Comparison of ENCODE assay signal across 20 cellular contexts in the genomic region with DNA sequence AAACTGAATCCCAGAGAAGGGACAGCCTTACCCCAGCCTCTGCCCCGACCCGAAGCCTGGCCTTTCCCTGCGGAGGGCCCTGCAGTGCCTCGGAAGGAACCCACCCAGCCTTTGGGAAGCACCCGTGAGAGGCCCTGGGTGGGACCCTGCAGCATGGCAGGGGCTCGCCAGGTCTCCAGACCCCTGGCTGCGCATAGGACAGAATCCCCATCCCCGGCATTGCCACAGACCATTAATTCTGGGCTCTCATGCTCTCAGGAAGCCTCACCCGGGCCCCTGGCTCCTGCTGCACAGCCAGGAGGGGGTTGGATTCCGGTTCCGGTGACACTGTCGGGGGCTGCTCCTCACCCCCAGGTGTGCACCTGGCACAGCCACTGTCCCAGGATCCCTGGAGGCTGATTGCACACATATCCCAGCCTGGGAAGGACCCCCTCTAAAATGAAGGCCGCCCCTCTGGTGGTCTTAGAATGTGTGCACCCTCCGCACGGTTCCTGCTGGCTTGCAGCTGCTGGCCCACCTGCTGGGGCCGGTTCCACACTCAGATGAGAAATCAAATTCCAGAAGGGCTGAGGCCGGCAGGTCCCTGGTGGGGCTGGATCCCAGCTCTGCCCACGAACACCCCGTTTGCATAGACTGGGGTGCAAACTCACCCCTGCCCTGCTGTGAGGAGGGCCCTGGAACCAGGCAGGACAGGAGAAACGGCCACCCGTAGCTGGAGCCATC. TPM values are rescaled to one million over a fixed set of nuclear protein-coding genes. Genes with fewer than 3 reads are reported as not detected.
DNase-seq lines count a peak whose midpoint lies in the region; TF ChIP-seq lines count a peak whose summit lies in the region.
"Had no signal": no experiment of that assay in that cellular context is flagged by ENCODE, and none has a peak within 500 bp of the region (broad histone marks: within the 10 kb centered on the region; RNA-seq: fewer than 3 reads in every experiment).

No MANE protein-coding gene starts in this region.

- CTCF ChIA-PET in CD8-positive, alpha-beta memory T cell (lab: Charles Lee): interaction anchor here (0.6 kb wide), 1 partner anchor 58 kb away, joined by 3 read pairs; no protein-coding TSS in a partner anchor

- in situ Hi-C loops in GM23248 (cut with MboI): no loop called here

- no peak for DNase-seq in CD8-positive, alpha-beta memory T cell
- DNase-seq in NCI-H69 (lab: John Stamatoyannopoulos, UW) (peak; percentile 22), NCI-H2227 treated with DMSO at 0.1 percent for 48 hours (lab: John Stamatoyannopoulos, UW) (no peak), GM23248 (no peak), smooth muscle cell (lab: John Stamatoyannopoulos, UW; ENCODE audit: unreplicated experiment) (no peak), chondrocyte (ENCODE audit: low spot score) (no peak)
- DNase-seq: activated CD4-positive, alpha-beta T cell treated with anti-CD3 and anti-CD28 coated beads, Interleukin-2, amount 10 ng/mL, durations not matched to agents 7 days and 5 days; activated T-cell treated with anti-CD3 and anti-CD28 coated beads, Interleukin-2, amount 50 U/mL, for 48 hours; amygdala; foreskin melanocyte; MV-4-11; NCI-H446; stimulated activated CD4-positive, alpha-beta T cell treated with anti-CD3 and anti-CD28 coated beads, Interleukin-2, amount 100 ng/mL, for 24 hours; T-helper 2 cell had no signal

- no peaks in the 10 kb centered on the region for H3K36me3 Mint-ChIP-seq in CD8-positive, alpha-beta memory T cell
- H3K36me3 Mint-ChIP-seq in chondrocyte (ENCODE audit: low read depth): no peaks in the 10 kb centered on the region

- H3K27me3 ChIP-seq in CD8-positive, alpha-beta memory T cell (ENCODE audit: insufficient read depth, low read length, poor library complexity, severe bottlenecking): peaks cover 11% of the 10 kb centered on the region
- H3K27me3 ChIP-seq in esophagus (ENCODE audit: control insufficient read depth in 1 of 2, insufficient read depth in 2 of 2, low read length in 2 of 2) (peaks cover 0 to 10% of the 10 kb centered on the region in 2 donors), rectal smooth muscle tissue (ENCODE audit: control insufficient read depth, insufficient read depth, low read length) (peaks cover 23% of the 10 kb centered on the region), GM23248 (replicated peaks; ENCODE audit: insufficient read depth) (no peaks in the 10 kb centered on the region), smooth muscle cell (ENCODE audit: low read depth) (no peaks in the 10 kb centered on the region)

- peaks cover 7 to 23% of the 10 kb centered on the region in 2 donors for H3K27me3 Mint-ChIP-seq in CD8-positive, alpha-beta memory T cell
- H3K27me3 Mint-ChIP-seq in chondrocyte (ENCODE audit: low read depth): no peaks in the 10 kb centered on the region
- H3K27me3 Mint-ChIP-seq: progenitor cell of endocrine pancreas had no signal

- 57 to 58% methylated on average over 21 of the region's 21 CpGs for WGBS in esophagus, 2 donors
- 77 to 80% methylated on average over 18 to 20 of the region's 21 CpGs for WGBS in GM23248 (ENCODE audit: low coverage in 1 of 2, low lambda C conversion rate in 2 of 2, missing lambda C conversion rate in 2 of 2), 2 experiments
- 89% methylated on average over 20 of the region's 21 CpGs for WGBS in smooth muscle cell (ENCODE audit: low lambda C conversion rate)

- H3K27ac Mint-ChIP-seq in CD8-positive, alpha-beta memory T cell: no peak overlapping the region
- H3K27ac Mint-ChIP-seq in chondrocyte (ENCODE audit: unreplicated experiment): no peak overlapping the region
- H3K27ac Mint-ChIP-seq: activated CD4-positive, alpha-beta T cell treated with anti-CD3 and anti-CD28 coated beads, Interleukin-2, amount 10 ng/mL, durations not matched to agents 7 days and 5 days; progenitor cell of endocrine pancreas had no signal

- H3K9me2 ChIP-seq in GM23248 (ENCODE audit: insufficient read depth): no peaks in the 10 kb centered on the region

- H3K36me3 ChIP-seq in CD8-positive, alpha-beta memory T cell (ENCODE audit: insufficient read depth, low read length): no peaks in the 10 kb centered on the region
- H3K36me3 ChIP-seq in esophagus (ENCODE audit: control insufficient read depth in 2 of 2, insufficient read depth in 2 of 2, low read length in 1 of 2) (no peaks in the 10 kb centered on the region), rectal smooth muscle tissue (ENCODE audit: control insufficient read depth, insufficient read depth, low read length) (no peaks in the 10 kb centered on the region), GM23248 (ENCODE audit: low read depth) (no peaks in the 10 kb centered on the region), smooth muscle cell (ENCODE audit: low read depth) (no peaks in the 10 kb centered on the region)

- H3K4me3 Mint-ChIP-seq in CD8-positive, alpha-beta memory T cell: no peak overlapping the region
- no peak overlapping the region for H3K4me3 Mint-ChIP-seq in chondrocyte (ENCODE audit: unreplicated experiment)

- POLR2A ChIA-PET in CD8-positive, alpha-beta memory T cell (lab: Charles Lee): no interaction called here

- H3K4me1 Mint-ChIP-seq in CD8-positive, alpha-beta memory T cell: peaks cover 0 to 13% (median 6%) of the 10 kb centered on the region in 3 donors
- peaks cover 7% of the 10 kb centered on the region for H3K4me1 Mint-ChIP-seq in chondrocyte (ENCODE audit: low read depth)

- H3K27ac ChIP-seq in CD8-positive, alpha-beta memory T cell (ENCODE audit: low read depth, low read length): peak overlapping the region; percentile 16
- peak overlapping the region in 1 of 2 donors; percentile 10 for H3K27ac ChIP-seq in esophagus (ENCODE audit: low read depth in 2 of 2, low read length in 1 of 2)
- no peak overlapping the region for H3K27ac ChIP-seq in rectal smooth muscle tissue (ENCODE audit: low read depth, low read length)
- no peak overlapping the region for H3K27ac ChIP-seq in GM23248
- H3K27ac ChIP-seq in smooth muscle cell (ENCODE audit: low read depth): no peak overlapping the region
- H3K27ac ChIP-seq: C4-2B had no signal

- H4K20me1 ChIP-seq in GM23248 (ENCODE audit: insufficient read depth) (no peaks in the 10 kb centered on the region), smooth muscle cell (ENCODE audit: low read depth) (no peaks in the 10 kb centered on the region)

- no peak overlapping the region for H3K4me2 ChIP-seq in GM23248 (ENCODE audit: unreplicated experiment)
- no peak overlapping the region for H3K4me2 ChIP-seq in smooth muscle cell

- H3K9ac ChIP-seq in rectal smooth muscle tissue (ENCODE audit: low read length) (no peak overlapping the region), GM23248 (no peak overlapping the region), smooth muscle cell (ENCODE audit: low read depth) (no peak overlapping the region)

- H3K9me3 ChIP-seq in CD8-positive, alpha-beta memory T cell (ENCODE audit: low read length): no peaks in the 10 kb centered on the region
- H3K9me3 ChIP-seq in esophagus (ENCODE audit: control insufficient read depth in 2 of 2, insufficient read depth in 1 of 2, low read depth in 1 of 2, low read length in 1 of 2): no peaks in the 10 kb centered on the region
- no peaks in the 10 kb centered on the region for H3K9me3 ChIP-seq in GM23248 (ENCODE audit: low read depth)
- H3K9me3 ChIP-seq in smooth muscle cell (replicated peaks; ENCODE audit: low read depth): no peaks in the 10 kb centered on the region

- no peak for TF ChIP-seq CTCF in smooth muscle cell (IDR thresholded peaks at IDR 0.05; ENCODE audit: borderline replicate concordance, insufficient read depth, poor library complexity, severe bottlenecking)
- TF ChIP-seq CTCF in chondrocyte (IDR thresholded peaks at IDR 0.05): no peak

- H3K4me3 ChIP-seq in CD8-positive, alpha-beta memory T cell (ENCODE audit: low read length): no peak overlapping the region
- H3K4me3 ChIP-seq in esophagus (ENCODE audit: low read depth in 1 of 2, low read length in 2 of 2) (peak overlapping the region; percentile 32 to 56), rectal smooth muscle tissue (ENCODE audit: low read length) (peak overlapping the region; percentile 13), GM23248 (no peak overlapping the region), smooth muscle cell (no peak overlapping the region)

- H3K79me2 ChIP-seq in GM23248 (ENCODE audit: insufficient read depth) (no peaks in the 10 kb centered on the region), smooth muscle cell (ENCODE audit: low read depth) (no peaks in the 10 kb centered on the region)

- H3K9me3 Mint-ChIP-seq in CD8-positive, alpha-beta memory T cell: peaks cover 0 to 2% (median 0%) of the 10 kb centered on the region in 5 donors
- H3K9me3 Mint-ChIP-seq in chondrocyte (ENCODE audit: low read depth): no peaks in the 10 kb centered on the region
- H3K9me3 Mint-ChIP-seq: activated CD4-positive, alpha-beta T cell treated with anti-CD3 and anti-CD28 coated beads, Interleukin-2, amount 10 ng/mL, durations not matched to agents 7 days and 5 days had no signal

- H3K4me1 ChIP-seq in CD8-positive, alpha-beta memory T cell (ENCODE audit: insufficient read depth, low read length): no peaks in the 10 kb centered on the region
- H3K4me1 ChIP-seq in esophagus (ENCODE audit: control insufficient read depth in 2 of 2, insufficient read depth in 2 of 2, low read length in 1 of 2): peaks cover 0 to 2% of the 10 kb centered on the region in 2 donors
- H3K4me1 ChIP-seq in rectal smooth muscle tissue (ENCODE audit: control insufficient read depth, insufficient read depth, low read length): peaks cover 2% of the 10 kb centered on the region
- no peaks in the 10 kb centered on the region for H3K4me1 ChIP-seq in GM23248 (ENCODE audit: insufficient read depth)
- H3K4me1 ChIP-seq in smooth muscle cell (ENCODE audit: low read depth): no peaks in the 10 kb centered on the region

- H2AFZ ChIP-seq in GM23248: no peak overlapping the region
- H2AFZ ChIP-seq in smooth muscle cell (ENCODE audit: low read depth): no peak overlapping the region

- H3F3A ChIP-seq in GM23248 (ENCODE audit: insufficient read depth): no peaks in the 10 kb centered on the region
- no peaks in the 10 kb centered on the region for H3F3A ChIP-seq in smooth muscle cell (ENCODE audit: low read depth)

RNA-seq across cellular contexts. Expression of a gene that starts 4.7 kb away (rescaled TPM):
- total RNA-seq in CD8-positive, alpha-beta memory T cell: under 1 TPM; 0.61 to 0.95 TPM
- 0.40 TPM for polyA plus RNA-seq in CD8-positive, alpha-beta memory T cell
- polyA plus RNA-seq in esophagus (10 to 100 TPM; 34.5 to 43.2 TPM), GM23248 (2016; fragmentation: Nextera tagmentation; extraction: Ambion mirVana) (15.3 and 15.7 TPM in 2 replicates), smooth muscle cell (196 and 239 TPM in 2 replicates)
- 13.7 and 15.3 TPM in 2 replicates for total RNA-seq in GM23248 (2014; rRNA removed; shearing (Covaris generic))
- total RNA-seq in smooth muscle cell (60.3 and 61.8 TPM in 2 replicates), chondrocyte (5.4 to 7.8 TPM (median 7.0 TPM) in 3 replicates)

RNA-seq across cellular contexts. Expression of a gene that starts 19.9 kb away (rescaled TPM):
- 10 to 100 TPM; 17.4 to 18.4 TPM for total RNA-seq in CD8-positive, alpha-beta memory T cell
- polyA plus RNA-seq in CD8-positive, alpha-beta memory T cell: 32.5 TPM
- polyA plus RNA-seq in esophagus (100 to 1,000 TPM in 1 of 2 donors, 10 to 100 TPM in 1; 90.7 to 100 TPM), GM23248 (2016; fragmentation: Nextera tagmentation; extraction: Ambion mirVana) (68.7 and 80.3 TPM in 2 replicates), smooth muscle cell (105 and 122 TPM in 2 replicates)
- total RNA-seq in GM23248 (2014; rRNA removed; shearing (Covaris generic)): 50.8 and 58.3 TPM in 2 replicates
- total RNA-seq in smooth muscle cell (42.9 and 48.6 TPM in 2 replicates), chondrocyte (23.4 to 39.8 TPM (median 39.1 TPM) in 3 replicates)

RNA-seq across cellular contexts. Expression of a gene that starts 45.0 kb away (rescaled TPM):
- not detected for total RNA-seq in CD8-positive, alpha-beta memory T cell
- polyA plus RNA-seq in CD8-positive, alpha-beta memory T cell: not detected
- polyA plus RNA-seq in esophagus: 1 to 10 TPM; 1.6 to 2.5 TPM
- not detected in 2 replicates for total RNA-seq in GM23248 (2014; rRNA removed; shearing (Covaris generic))
- polyA plus RNA-seq in GM23248 (2016; fragmentation: Nextera tagmentation; extraction: Ambion mirVana): 0.15 TPM in 1 of 2 replicates, not detected in the other
- total RNA-seq in smooth muscle cell: 14.6 and 25.5 TPM in 2 replicates
- polyA plus RNA-seq in smooth muscle cell: 57.8 and 58.5 TPM in 2 replicates
- total RNA-seq in chondrocyte: 8.2 to 9.2 TPM (median 8.5 TPM) in 3 replicates
- total RNA-seq: activated CD4-positive, alpha-beta T cell treated with anti-CD3 and anti-CD28 coated beads, Interleukin-2, amount 10 ng/mL, durations not matched to agents 7 days and 5 days; myocyte; RPMI7951 had no signal

Comparison
In these comparisons a context has a peak if more than half of its experiments do, and no peak if none do; other contexts are left out.
1. H3K4me3 ChIP-seq: peak in esophagus (2 of 2) and rectal smooth muscle tissue (single experiment); none in CD8-positive, alpha-beta memory T cell (single experiment), GM23248 (single experiment) and smooth muscle cell (single experiment).